ENCODE assay signal across 8 cellular contexts in genomic region chr4:78566834-78567501, GRCh38. TPM values are rescaled to one million over a fixed set of nuclear protein-coding genes. Genes with fewer than 3 reads are reported as not detected.
DNase-seq lines count a peak whose midpoint lies in the region; ATAC-seq and TF ChIP-seq lines count a peak whose summit lies in the region.

No MANE protein-coding gene starts in this region.

- peaks cover 0 to 8% (median 0%) of the 10 kb centered on the region in 9 donors for H3K36me3 ChIP-seq in heart right ventricle
- H3K36me3 ChIP-seq in transverse colon: no peaks in the 10 kb centered on the region

- peaks cover 10% of the 10 kb centered on the region for H3K4me1 ChIP-seq in right cardiac atrium (ENCODE audit: control insufficient read depth, insufficient read depth, low read length)
- H3K4me1 ChIP-seq in heart right ventricle: peaks cover 2 to 53% (median 22%) of the 10 kb centered on the region in 9 donors
- peaks cover 0 to 32% (median 21%) of the 10 kb centered on the region in 4 donors for H3K4me1 ChIP-seq in transverse colon

- H3K4me3 ChIP-seq in right cardiac atrium (ENCODE audit: low read length): no peak overlapping the region
- no peak overlapping the region for H3K4me3 ChIP-seq in heart right ventricle
- no peak overlapping the region for H3K4me3 ChIP-seq in transverse colon

- H3K27me3 Mint-ChIP-seq in activated naive CD8-positive, alpha-beta T cell treated with anti-CD3 and anti-CD28 coated beads, Interleukin-2, amount 50 U/mL, for 24 hours: peaks cover under 1% of the 10 kb centered on the region

- no peaks in the 10 kb centered on the region for H3K9me3 Mint-ChIP-seq in activated naive CD8-positive, alpha-beta T cell treated with anti-CD3 and anti-CD28 coated beads, Interleukin-2, amount 50 U/mL, for 24 hours

- no peak overlapping the region for H3K27ac Mint-ChIP-seq in activated naive CD8-positive, alpha-beta T cell treated with anti-CD3 and anti-CD28 coated beads, Interleukin-2, amount 50 U/mL, for 24 hours

- TF ChIP-seq POLR2A in transverse colon (IDR thresholded peaks at IDR 0.05): no peak

- peak in 1 of 2 donors; percentile 22 for ATAC-seq in right cardiac atrium
- ATAC-seq in heart right ventricle: no peak
- peak; percentile 68 for ATAC-seq in HG03108 (IDR thresholded peaks at IDR 0.05; ENCODE audit: unreplicated experiment)
- ATAC-seq in activated naive CD8-positive, alpha-beta T cell treated with anti-CD3 and anti-CD28 coated beads, Interleukin-2, amount 50 U/mL, for 24 hours: no peak

- H3K9me3 ChIP-seq in right cardiac atrium (ENCODE audit: control insufficient read depth, low read length) (no peaks in the 10 kb centered on the region), heart right ventricle (no peaks in the 10 kb centered on the region), transverse colon (no peaks in the 10 kb centered on the region)

- intact Hi-C loops in right cardiac atrium (cut with DNase I): no loop called here
- intact Hi-C loops in heart right ventricle (cut with DNase I): no loop called here
- intact Hi-C loops in transverse colon (cut with DNase I; ENCODE audit: low total_unique reads): no loop called here

- H3K4me1 Mint-ChIP-seq in activated naive CD8-positive, alpha-beta T cell treated with anti-CD3 and anti-CD28 coated beads, Interleukin-2, amount 50 U/mL, for 24 hours: no peaks in the 10 kb centered on the region

- H3K4me3 Mint-ChIP-seq in activated naive CD8-positive, alpha-beta T cell treated with anti-CD3 and anti-CD28 coated beads, Interleukin-2, amount 50 U/mL, for 24 hours: no peak overlapping the region

- H3K27me3 ChIP-seq in right cardiac atrium (ENCODE audit: control insufficient read depth, insufficient read depth) (no peaks in the 10 kb centered on the region), heart right ventricle (no peaks in the 10 kb centered on the region), transverse colon (no peaks in the 10 kb centered on the region)

- in situ Hi-C loops in transverse colon (cut with MboI; ENCODE audit: low pct_ligation_motif_present in 1 of 4, low pct_unique_long_range_greater_than_20kb in 1 of 4, low sequenced_read_pairs in 3 of 4): no loop called here

- TF ChIP-seq EP300 in transverse colon (IDR thresholded peaks at IDR 0.05; ENCODE audit: low read depth): no peak

- TF ChIP-seq CTCF in heart right ventricle (IDR thresholded peaks at IDR 0.05) (no peak), transverse colon (IDR thresholded peaks at IDR 0.05) (no peak)

- peak in 1 of 3 donors; percentile 33 for DNase-seq in right cardiac atrium
- DNase-seq in heart right ventricle: no peak
- peak; percentile 70 for DNase-seq in amniotic epithelial cell (ENCODE audit: low read depth)
- DNase-seq in transverse colon: no peak
- no peak for DNase-seq in NCI-H774 (lab: John Stamatoyannopoulos, UW)
- DNase-seq in activated naive CD8-positive, alpha-beta T cell treated with anti-CD3 and anti-CD28 coated beads, Interleukin-2, amount 50 U/mL, for 24 hours: no peak
- no peak for DNase-seq in NCI-H2171 treated with DMSO at 0.1 percent for 48 hours (lab: John Stamatoyannopoulos, UW)

- H3K36me3 Mint-ChIP-seq in activated naive CD8-positive, alpha-beta T cell treated with anti-CD3 and anti-CD28 coated beads, Interleukin-2, amount 50 U/mL, for 24 hours (ENCODE audit: low read depth): no peaks in the 10 kb centered on the region

- H3K27ac ChIP-seq in right cardiac atrium (ENCODE audit: low read length) (peak overlapping the region; percentile 70), heart right ventricle (peak overlapping the region in 1 of 10 donors; percentile 85), transverse colon (peak overlapping the region in 3 of 4 donors; percentile 1 to 46 (median 14))

- WGBS in right cardiac atrium: 85% methylated on average over 8 of the region's 8 CpGs
- 88 to 90% methylated on average over 8 of the region's 8 CpGs for WGBS in heart right ventricle, 2 donors
- 49 to 67% methylated on average over 2 to 8 of the region's 8 CpGs for WGBS in transverse colon (ENCODE audit: low coverage in 1 of 2), 2 donors

RNA-seq across cellular contexts. Expression of gene ANXA3, which starts 15.4 kb away (rescaled TPM):
- total RNA-seq in right cardiac atrium (10 to 100 TPM; 10.9 to 23.0 (median 11.5) TPM), heart right ventricle (10 to 100 TPM; 10.2 to 72.5 (median 18.9) TPM), transverse colon (10 to 100 TPM; 14.2 to 49.6 (median 30.4) TPM)
- polyA plus RNA-seq in right cardiac atrium (48.1 TPM), heart right ventricle (100 to 1,000 TPM in 1 of 2 donors, 10 to 100 TPM in 1; 27.7 to 181 TPM)
